4 cellular contexts compared by ENCODE assay signal in the genomic region with DNA sequence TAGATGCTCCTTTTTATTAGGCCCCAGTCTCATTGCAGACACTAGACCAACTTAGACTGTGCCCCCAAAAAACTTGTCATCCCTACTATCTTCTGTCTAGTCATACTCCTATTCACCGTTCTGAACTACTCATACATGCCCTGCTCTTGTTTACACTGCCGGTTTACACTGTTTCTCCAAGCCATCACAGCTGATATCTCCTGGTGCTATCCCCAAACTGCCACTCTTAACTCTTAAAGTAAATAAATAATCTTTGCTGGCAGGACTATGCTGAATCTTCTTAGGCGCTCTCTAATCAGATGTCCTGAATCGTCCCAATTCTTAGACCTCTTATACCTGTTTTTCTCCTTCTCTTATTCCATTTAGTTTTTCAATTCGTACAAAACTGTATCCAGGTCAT. TPM values are rescaled to one million over a fixed set of nuclear protein-coding genes. Genes with fewer than 3 reads are reported as not detected.
A peak's percentile ranks its signal among the peaks of the same experiment; 100 is the strongest.
DNase-seq lines count a peak whose midpoint lies in the region; ATAC-seq, FAIRE-seq and TF ChIP-seq lines count a peak whose summit lies in the region.
"Not testable (repeated sequence)": the region's sequence is repeated elsewhere in the genome, so short reads cannot be mapped to it uniquely, and the experiment has no call there.

No MANE protein-coding gene starts in this region.

- not testable (repeated sequence) for H3K27ac Mint-ChIP-seq in GM23338; osteocyte (ENCODE audit: unreplicated experiment)
- H3K27ac Mint-ChIP-seq in endodermal cell = peak overlapping the region; percentile 24

- H3K27me3 Mint-ChIP-seq in GM23338 (ENCODE audit: insufficient read depth, low read depth, poor library complexity); endodermal cell (ENCODE audit: insufficient read depth); osteocyte (ENCODE audit: unreplicated experiment): not testable (repeated sequence)

- H3K9me1 ChIP-seq in K562 (ENCODE audit: control insufficient read depth, insufficient read depth, low read length) = not testable (repeated sequence)

- not testable (repeated sequence) for BruUV-seq in K562 (replicated peaks; lab: Mats Ljungman, UMichigan)

- H3K9me2 ChIP-seq in GM23338 (ENCODE audit: insufficient read depth) = not testable (repeated sequence)

- H3K36me3 ChIP-seq in GM23338 (ENCODE audit: insufficient read depth); K562 (ENCODE audit: control insufficient read depth, insufficient read depth, low read length); endodermal cell (ENCODE audit: control insufficient read depth, insufficient read depth, low read length): not testable (repeated sequence)

- TF ChIP-seq EP300 in K562 (IDR thresholded peaks at IDR 0.05; ENCODE audit: low read length) = not testable (repeated sequence)

- not testable (repeated sequence) for ATAC-seq in GM23338, K562

- not testable (repeated sequence) for H4K20me1 ChIP-seq in GM23338 (replicated peaks; ENCODE audit: insufficient read depth); K562 (replicated peaks; ENCODE audit: control insufficient read depth, insufficient read depth, low read length)

- CTCF ChIA-PET in K562 (lab: Yijun Ruan, JAX; ENCODE audit: low intra/inter-chr PET ratio) = not testable (repeated sequence)

- peak overlapping the region; percentile 7; the same call in 1 of the 2 replicates for H2AFZ ChIP-seq in GM23338
- H2AFZ ChIP-seq in K562 (ENCODE audit: low read depth, low read length) = not testable (repeated sequence)

- H3K4me3 ChIP-seq in GM23338; K562; endodermal cell (ENCODE audit: low read length): not testable (repeated sequence)

- H3K4me3 Mint-ChIP-seq in GM23338; endodermal cell; osteocyte (ENCODE audit: unreplicated experiment): not testable (repeated sequence)

- POLR2A ChIA-PET in K562 (lab: Yijun Ruan, JAX) = not testable (repeated sequence)

- H3K9ac ChIP-seq in K562 (ENCODE audit: insufficient read depth in 1 of 2, low read depth in 2 of 2, low read length in 2 of 2); endodermal cell (ENCODE audit: extremely low read depth, low read length, poor library complexity, severe bottlenecking): not testable (repeated sequence)

- not testable (repeated sequence) for H3F3A ChIP-seq in GM23338 (replicated peaks; ENCODE audit: low read depth)

- H3K4me2 ChIP-seq in GM23338; K562 (ENCODE audit: insufficient read depth, low read length): not testable (repeated sequence)

- not testable (repeated sequence) for H3K79me2 ChIP-seq in GM23338 (replicated peaks; ENCODE audit: insufficient read depth); K562 (ENCODE audit: control insufficient read depth, insufficient read depth, low read length)

- not testable (repeated sequence) for TF ChIP-seq POLR2A in K562 (conservative IDR thresholded peaks at IDR 0.05)

- H3K27ac ChIP-seq in GM23338 (ENCODE audit: low read depth); K562 (ENCODE audit: extremely low read depth, low read depth, low read length); endodermal cell (ENCODE audit: low read depth, low read length): not testable (repeated sequence)

- H3K4me1 Mint-ChIP-seq in GM23338 (peaks cover 22% of the 10 kb centered on the region), endodermal cell (peaks cover 23% of the 10 kb centered on the region)
- H3K4me1 Mint-ChIP-seq in osteocyte (ENCODE audit: unreplicated experiment) = not testable (repeated sequence)

- H3K36me3 Mint-ChIP-seq in GM23338 (ENCODE audit: low read depth) = peaks cover 42% of the 10 kb centered on the region
- H3K36me3 Mint-ChIP-seq in endodermal cell (ENCODE audit: low read depth) = peaks cover 20% of the 10 kb centered on the region
- H3K36me3 Mint-ChIP-seq in osteocyte (ENCODE audit: unreplicated experiment) = not testable (repeated sequence)

- H3K9me3 ChIP-seq in K562 (replicated peaks; ENCODE audit: control insufficient read depth, insufficient read depth, low read depth, low read length) = not testable (repeated sequence)
- H3K9me3 ChIP-seq in endodermal cell (ENCODE audit: control insufficient read depth, low read length) = peaks cover 33% of the 10 kb centered on the region

- not testable (repeated sequence) for DNase-seq in GM23338 (ENCODE audit: low spot score); K562 (ENCODE audit: extremely low read depth in 1 of 4, low spot score in 3 of 4); endodermal cell
- DNase-seq in osteocyte (ENCODE audit: extremely low spot score, unreplicated experiment) = peak; percentile 0

- intact Hi-C loops in K562 (cut with micrococcal nuclease) = not testable (repeated sequence)

- not testable (repeated sequence) for H3K27me3 ChIP-seq in GM23338 (ENCODE audit: insufficient read depth); K562 (ENCODE audit: control insufficient read depth in 2 of 2, insufficient read depth in 2 of 2, low read length in 2 of 2); endodermal cell (ENCODE audit: control insufficient read depth, insufficient read depth, low read length, poor library complexity, severe bottlenecking)

- TF ChIP-seq CTCF in GM23338 (conservative IDR thresholded peaks at IDR 0.05; ENCODE audit: low read depth in 2 of 2); K562 (IDR thresholded peaks at IDR 0.05 in 2 of 3, conservative IDR thresholded peaks at IDR 0.05 in 1 of 3; ENCODE audit: insufficient read depth in 2 of 3, low read depth in 1 of 3, low read length in 3 of 3); endodermal cell (conservative IDR thresholded peaks at IDR 0.05); osteocyte (IDR thresholded peaks at IDR 0.05): not testable (repeated sequence)

- 9% methylated on average over 5 of the region's 5 CpGs for WGBS in K562 (ENCODE audit: insufficient coverage, low coverage, missing lambda C conversion rate)
- WGBS in endodermal cell (ENCODE audit: insufficient coverage in 1 of 2, insufficient read length in 1 of 2), 2 experiments = 87 to 91% methylated on average over 3 to 5 of the region's 5 CpGs

- in situ Hi-C loops in K562 (cut with MboI) = not testable (repeated sequence)

- peaks cover 17% of the 10 kb centered on the region for H3K4me1 ChIP-seq in GM23338 (ENCODE audit: insufficient read depth)
- H3K4me1 ChIP-seq in K562 (replicated peaks in 1 of 2; ENCODE audit: control insufficient read depth in 2 of 2, insufficient read depth in 2 of 2, low read length in 2 of 2); endodermal cell (ENCODE audit: control insufficient read depth, insufficient read depth, low read length): not testable (repeated sequence)

- H3K9me3 Mint-ChIP-seq in GM23338 (peaks cover 49% of the 10 kb centered on the region), endodermal cell (peaks cover 69% of the 10 kb centered on the region), osteocyte (ENCODE audit: unreplicated experiment) (peaks cover 15% of the 10 kb centered on the region)

- FAIRE-seq in K562 (lab: Jason Lieb, UNC) = not testable (repeated sequence)

- not testable (repeated sequence) for TF ChIP-seq RAD21 in K562 (CRISPR knock-in tag; conservative IDR thresholded peaks at IDR 0.05 in 1 of 2, IDR thresholded peaks at IDR 0.05 in 1 of 2)

RNA-seq across cellular contexts. Expression of a gene that starts 40.9 kb away (rescaled TPM):
- total RNA-seq in GM23338 (2014; rRNA removed; shearing (Covaris generic)) = 12.1 and 13.6 TPM in 2 replicates
- 6.3 and 6.8 TPM in 2 replicates for polyA plus RNA-seq in GM23338 (2016; fragmentation: Nextera tagmentation; extraction: Ambion mirVana)
- total RNA-seq in K562 (2011; cell fraction: chromatin; rRNA removed; ENCODE audit: low replicate concordance) = 26.7 and 92.0 TPM in 2 replicates
- 22.0 and 26.7 TPM in 2 replicates for total RNA-seq in K562 (2011; cell fraction: nucleolus; rRNA removed)
- total RNA-seq in K562 (2011; cell fraction: nucleoplasm; rRNA removed) = 41.6 and 57.6 TPM in 2 replicates
- 10.8 and 12.0 TPM in 2 replicates for total RNA-seq in K562 (2014; rRNA removed)
- 20.8 and 22.3 TPM in 2 replicates for total RNA-seq in K562 (2014; rRNA removed; fragmentation: Illumina TruSeq; extraction: Trizol)
- total RNA-seq in K562 (2015; rRNA removed; fragmentation: Illumina TruSeq; extraction: Trizol) = 18.7 and 20.6 TPM in 2 replicates
- 22.4 and 22.5 TPM in 2 replicates for total RNA-seq in K562 (2021)
- polyA plus RNA-seq in K562 (2011; rRNA removed) = 27.6 and 38.1 TPM in 2 replicates
- polyA plus RNA-seq in K562 (2011; cell fraction: cytosol; rRNA removed) = 15.0 and 27.7 TPM in 2 replicates
- polyA plus RNA-seq in K562 (2011; cell fraction: nucleus; rRNA removed) = 44.3 and 50.0 TPM in 2 replicates
- 14.3 TPM in 2 replicates for polyA plus RNA-seq in K562 (2012)
- 26.2 and 28.9 TPM in 2 replicates for polyA plus RNA-seq in K562 (2014; fragmentation: Illumina TruSeq; extraction: Trizol)
- 1 to 10 TPM; 4.7 to 7.3 TPM for polyA plus RNA-seq in K562 (2014; fragmentation: Nextera tagmentation; extraction: Ambion mirVana)
- 20.1 and 24.4 TPM in 2 replicates for polyA plus RNA-seq in K562 (2014; rRNA removed)
- 33.7 and 34.3 TPM in 2 replicates for polyA minus RNA-seq in K562 (2011; rRNA and poly(A)+ RNA removed)
- 13.7 and 14.9 TPM in 2 replicates for polyA minus RNA-seq in K562 (2011; cell fraction: cytosol; rRNA and poly(A)+ RNA removed)
- 14.8 and 23.0 TPM in 2 replicates for polyA minus RNA-seq in K562 (2011; cell fraction: nucleus; rRNA and poly(A)+ RNA removed)
- total RNA-seq in endodermal cell = 10 to 100 TPM; 21.3 to 32.1 TPM
- polyA plus RNA-seq in endodermal cell (2013, experiment 1 of 2) = 22.1 TPM
- polyA plus RNA-seq in endodermal cell (2013, experiment 2 of 2) = 19.2 TPM
- 27.9 and 30.8 TPM in 2 replicates for total RNA-seq in osteocyte

RNA-seq across cellular contexts. Expression of a gene that starts 59.8 kb away (rescaled TPM):
- total RNA-seq in GM23338 (2014; rRNA removed; shearing (Covaris generic)) = 13.6 and 18.0 TPM in 2 replicates
- polyA plus RNA-seq in GM23338 (2016; fragmentation: Nextera tagmentation; extraction: Ambion mirVana) (11.8 and 14.1 TPM in 2 replicates), K562 (2011; rRNA removed) (1.5 and 2.2 TPM in 2 replicates), K562 (2014; fragmentation: Illumina TruSeq; extraction: Trizol) (3.0 and 3.4 TPM in 2 replicates), K562 (2014; fragmentation: Nextera tagmentation; extraction: Ambion mirVana) (1 to 10 TPM; 1.2 to 3.7 TPM), K562 (2014; rRNA removed) (2.3 and 3.6 TPM in 2 replicates)
- 3.6 and 8.5 TPM in 2 replicates for total RNA-seq in K562 (2011; cell fraction: chromatin; rRNA removed; ENCODE audit: low replicate concordance)
- 3.2 and 3.3 TPM in 2 replicates for total RNA-seq in K562 (2011; cell fraction: nucleolus; rRNA removed)
- 3.8 and 4.7 TPM in 2 replicates for total RNA-seq in K562 (2011; cell fraction: nucleoplasm; rRNA removed)
- total RNA-seq in K562 (2014; rRNA removed) (2.9 and 3.4 TPM in 2 replicates), K562 (2014; rRNA removed; fragmentation: Illumina TruSeq; extraction: Trizol) (4.9 and 5.5 TPM in 2 replicates), K562 (2015; rRNA removed; fragmentation: Illumina TruSeq; extraction: Trizol) (4.5 and 4.9 TPM in 2 replicates), K562 (2021) (3.3 and 5.7 TPM in 2 replicates), endodermal cell (10 to 100 TPM; 17.0 to 19.3 TPM), osteocyte (3.7 and 4.8 TPM in 2 replicates)
- polyA plus RNA-seq in K562 (2011; cell fraction: cytosol; rRNA removed) = 0.64 and 1.3 TPM in 2 replicates
- 0.94 and 1.5 TPM in 2 replicates for polyA plus RNA-seq in K562 (2011; cell fraction: nucleus; rRNA removed)
- polyA plus RNA-seq in K562 (2012) = 2.4 and 3.0 TPM in 2 replicates
- polyA minus RNA-seq in K562 (2011; rRNA and poly(A)+ RNA removed) = 2.8 and 4.8 TPM in 2 replicates
- 2.2 TPM in 1 of 2 replicates, not detected in the other for polyA minus RNA-seq in K562 (2011; cell fraction: cytosol; rRNA and poly(A)+ RNA removed)
- polyA minus RNA-seq in K562 (2011; cell fraction: nucleus; rRNA and poly(A)+ RNA removed) = 1.1 and 1.2 TPM in 2 replicates
- polyA plus RNA-seq in endodermal cell (2013, experiment 1 of 2) = 13.3 TPM
- 12.2 TPM for polyA plus RNA-seq in endodermal cell (2013, experiment 2 of 2)
